32 cellular contexts compared by ENCODE assay signal in genomic region chr6:34103321-34103720, GRCh38. TPM values are rescaled to one million over a fixed set of nuclear protein-coding genes. Genes with fewer than 3 reads are reported as not detected.
"Had no signal": no experiment of that assay in that cellular context is flagged by ENCODE, and none has a peak within 500 bp of the region (broad histone marks: within the 10 kb centered on the region; RNA-seq: fewer than 3 reads in every experiment).

No MANE protein-coding gene starts in this region.

- H3K27ac ChIP-seq: ascending aorta, breast epithelium, cardiac muscle cell, coronary artery, esophagus muscularis mucosa, foreskin keratinocyte, gastrocnemius medialis, heart right ventricle, hepatocyte, VCaP had no signal

- ATAC-seq: activated CD4-positive, CD25-positive, alpha-beta regulatory T cell treated with anti-CD3 and anti-CD28 coated beads, Interleukin-2, amount 50 U/mL, for 24 hours; activated CD8-positive, alpha-beta memory T cell treated with anti-CD3 and anti-CD28 coated beads, Interleukin-2, amount 10 ng/mL, durations not matched to agents 7 days and 5 days; activated CD8-positive, alpha-beta T cell treated with anti-CD3 and anti-CD28 coated beads, Interleukin-2, amount 10 ng/mL, durations not matched to agents 7 days and 5 days; activated naive CD4-positive, alpha-beta T cell treated with anti-CD3 and anti-CD28 coated beads, Interleukin-2, amount 50 U/mL, for 72 hours; activated T-cell treated with anti-CD3 and anti-CD28 coated beads, Interleukin-2, amount 50 U/mL, for 72 hours; effector memory CD8-positive, alpha-beta T cell; foreskin keratinocyte; gastrocnemius medialis; heart right ventricle had no signal

- H3K36me3 ChIP-seq: ascending aorta, breast epithelium, cardiac muscle cell, esophagus muscularis mucosa, gastrocnemius medialis, heart right ventricle had no signal

- H3K4me2 ChIP-seq: hepatocyte had no signal

- H3K79me2 ChIP-seq: hepatocyte had no signal

- H2AFZ ChIP-seq: hepatocyte had no signal

- H3K27me3 ChIP-seq: ascending aorta, cardiac muscle cell, gastrocnemius medialis, hepatocyte had no signal

- DNase-seq: activated B cell treated with CpG ODN at 0.5 μM for 24 hours; activated CD4-positive, alpha-beta memory T cell treated with anti-CD3 and anti-CD28 coated beads for 36 hours; activated CD4-positive, alpha-beta T cell treated with anti-CD3 and anti-CD28 coated beads, Interleukin-2, amount 10 ng/mL, durations not matched to agents 24 days and 14 days; activated CD8-positive, alpha-beta memory T cell treated with anti-CD3 and anti-CD28 coated beads, Interleukin-2, amount 10 ng/mL, durations not matched to agents 7 days and 5 days; activated CD8-positive, alpha-beta memory T cell treated with anti-CD3 and anti-CD28 coated beads, Interleukin-2, amount 50 U/mL, for 48 hours; activated CD8-positive, alpha-beta T cell treated with anti-CD3 and anti-CD28 coated beads, Interleukin-2, amount 10 ng/mL, durations not matched to agents 7 days and 5 days; activated gamma-delta T cell; activated naive CD4-positive, alpha-beta T cell; activated naive CD4-positive, alpha-beta T cell treated with anti-CD3 and anti-CD28 coated beads, Interleukin-2, amount 10 ng/mL, durations not matched to agents 7 days and 5 days; activated naive CD8-positive, alpha-beta T cell treated with anti-CD3 and anti-CD28 coated beads, Interleukin-2, amount 10 ng/mL, durations not matched to agents 7 days and 5 days; activated T-cell treated with anti-CD3 and anti-CD28 coated beads for 4 hours; activated T-cell treated with anti-CD3 and anti-CD28 coated beads, Interleukin-2, amount 50 U/mL, for 24 hours; activated T-cell treated with anti-CD3 and anti-CD28 coated beads, Interleukin-2, amount 50 U/mL, for 72 hours; dermis blood vessel endothelial cell; effector CD4-positive, alpha-beta T cell; effector memory CD8-positive, alpha-beta T cell; erythroblast; foreskin keratinocyte; gastrocnemius medialis; heart right ventricle; T-helper 2 cell had no signal

- H3K4me1 ChIP-seq: ascending aorta, breast epithelium, esophagus muscularis mucosa, foreskin keratinocyte, gastrocnemius medialis, heart right ventricle had no signal

- H3K4me3 ChIP-seq: ascending aorta, breast epithelium, cardiac muscle cell, coronary artery, esophagus muscularis mucosa, gastrocnemius medialis, heart right ventricle, hepatocyte had no signal

- FAIRE-seq: TTC549 had no signal

- H3K9me3 ChIP-seq: ascending aorta, breast epithelium, esophagus muscularis mucosa, gastrocnemius medialis, heart right ventricle had no signal

RNA-seq across cellular contexts. Expression of gene GRM4, which starts 42.6 kb away (rescaled TPM):
- total RNA-seq: activated B cell treated with CpG ODN at 0.5 μM for 24 hours; activated CD4-positive, alpha-beta T cell treated with anti-CD3 and anti-CD28 coated beads, Interleukin-2, amount 10 ng/mL, durations not matched to agents 24 days and 14 days; activated CD8-positive, alpha-beta memory T cell treated with anti-CD3 and anti-CD28 coated beads, Interleukin-2, amount 10 ng/mL, durations not matched to agents 7 days and 5 days; activated CD8-positive, alpha-beta T cell treated with anti-CD3 and anti-CD28 coated beads, Interleukin-2, amount 10 ng/mL, durations not matched to agents 7 days and 5 days; ascending aorta; breast epithelium; dermis blood vessel endothelial cell; esophagus muscularis mucosa; heart right ventricle; T-helper 1 cell treated with Interleukin-12 subunit alpha and Interleukin-12 subunit beta and Interleukin-4 antibody, amounts not matched to agents 30 ng/mL and 1 ng/mL, for 36 hours had no signal
- polyA plus RNA-seq: heart right ventricle, hepatocyte had no signal
